ENCODE assay signal across 1 cellular context in the genomic region with DNA sequence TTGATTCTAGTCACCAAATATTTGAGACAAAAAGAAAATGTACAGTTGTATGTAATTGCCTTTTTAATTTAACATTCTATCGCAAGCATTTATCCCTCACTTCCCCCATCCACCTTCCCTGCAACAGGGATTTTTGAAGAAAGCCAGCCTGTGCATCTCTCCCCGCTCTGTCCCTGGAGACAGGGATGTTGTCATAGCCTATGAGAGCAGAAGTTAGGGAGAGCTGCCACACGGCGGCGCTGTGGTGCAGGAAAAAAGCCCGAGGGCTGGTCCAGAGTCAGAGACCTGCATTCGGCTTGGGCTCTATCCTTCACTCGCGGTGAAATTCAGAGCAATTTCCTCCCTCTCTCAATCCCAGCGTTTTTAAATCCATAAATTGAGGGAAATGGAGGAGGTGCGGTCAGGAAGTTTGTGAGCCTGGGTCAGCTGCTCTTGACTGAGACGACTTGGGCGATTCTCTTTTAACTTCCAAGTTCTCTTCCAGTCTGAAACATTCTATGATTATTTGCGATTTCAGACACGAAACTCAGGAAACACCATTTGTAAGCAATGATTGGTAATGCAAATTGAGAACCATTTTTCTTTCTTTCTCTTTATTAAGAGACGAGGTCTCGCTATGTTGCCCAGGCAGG.
A peak's percentile ranks its signal among the peaks of the same experiment; 100 is the strongest.
TF ChIP-seq lines count a peak whose summit lies in the region.

No MANE protein-coding gene starts in this region.

TF ChIP-seq in HepG2, 621 proteins besides CTCF, POLR2A, EP300 and RAD21:
- TF ChIP-seq RFXAP (CRISPR knock-in tag; IDR thresholded peaks at IDR 0.05; ENCODE audit: borderline replicate concordance) (peak; percentile 30; the same call in 1 of the 2 replicates), STAG1 (CRISPR knock-in tag; IDR thresholded peaks at IDR 0.05) (peak; percentile 90), MIXL1 (CRISPR knock-in tag; IDR thresholded peaks at IDR 0.05) (no peak), MAZ (IDR thresholded peaks at IDR 0.05; ENCODE audit: borderline replicate concordance, low read depth, low read length) (no peak), MAZ (CRISPR knock-in tag; IDR thresholded peaks at IDR 0.05; ENCODE audit: low read depth) (0 out of 2 replicates have a peak, but pooled peaks have one; percentile 42), CEBPG (CRISPR knock-in tag; IDR thresholded peaks at IDR 0.05) (peak; percentile 51; the same call in 1 of the 2 replicates), HMGA1 (CRISPR knock-in tag; conservative IDR thresholded peaks at IDR 0.05) (no peak), ZFX (CRISPR knock-in tag; IDR thresholded peaks at IDR 0.05; ENCODE audit: low read depth) (no peak), POLR2AphosphoS2 (IDR thresholded peaks at IDR 0.05; ENCODE audit: low read depth, low read length) (no peak), KDM2A (CRISPR knock-in tag; IDR thresholded peaks at IDR 0.05; ENCODE audit: borderline replicate concordance, low read depth) (peak; percentile 49; the same call in 1 of the 2 replicates), TGIF2 (CRISPR knock-in tag; IDR thresholded peaks at IDR 0.05) (0 out of 2 replicates have a peak, but pooled peaks have one; percentile 37), ZNF331 (CRISPR knock-in tag; IDR thresholded peaks at IDR 0.05) (0 out of 2 replicates have a peak, but pooled peaks have one; percentile 19), NR2F6 (IDR thresholded peaks at IDR 0.05) (no peak), NR2F6 (CRISPR knock-in tag; IDR thresholded peaks at IDR 0.05) (no peak), FOXA1 (IDR thresholded peaks at IDR 0.05) (no peak), FOXA1 (CRISPR knock-in tag; IDR thresholded peaks at IDR 0.05) (0 out of 2 replicates have a peak, but pooled peaks have one; percentile 27), ZBTB8A (CRISPR knock-in tag; IDR thresholded peaks at IDR 0.05; ENCODE audit: borderline replicate concordance, low read depth) (no peak), SMC3 (IDR thresholded peaks at IDR 0.05; ENCODE audit: low read length) (peak; percentile 94), XRCC5 (optimal IDR thresholded peaks at IDR 0.05; ENCODE audit: low read length) (peak; percentile 66), ZBTB3 (CRISPR knock-in tag; IDR thresholded peaks at IDR 0.05; ENCODE audit: borderline replicate concordance, low read depth) (no peak), ZNF605 (CRISPR knock-in tag; IDR thresholded peaks at IDR 0.05) (peak; percentile 18; the same call in 1 of the 2 replicates)
- TF ChIP-seq, protein P1, sequence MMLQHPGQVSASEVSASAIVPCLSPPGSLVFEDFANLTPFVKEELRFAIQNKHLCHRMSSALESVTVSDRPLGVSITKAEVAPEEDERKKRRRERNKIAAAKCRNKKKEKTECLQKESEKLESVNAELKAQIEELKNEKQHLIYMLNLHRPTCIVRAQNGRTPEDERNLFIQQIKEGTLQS (CRISPR knock-in tag; IDR thresholded peaks at IDR 0.05): no peak
- TF ChIP-seq, protein P2, sequence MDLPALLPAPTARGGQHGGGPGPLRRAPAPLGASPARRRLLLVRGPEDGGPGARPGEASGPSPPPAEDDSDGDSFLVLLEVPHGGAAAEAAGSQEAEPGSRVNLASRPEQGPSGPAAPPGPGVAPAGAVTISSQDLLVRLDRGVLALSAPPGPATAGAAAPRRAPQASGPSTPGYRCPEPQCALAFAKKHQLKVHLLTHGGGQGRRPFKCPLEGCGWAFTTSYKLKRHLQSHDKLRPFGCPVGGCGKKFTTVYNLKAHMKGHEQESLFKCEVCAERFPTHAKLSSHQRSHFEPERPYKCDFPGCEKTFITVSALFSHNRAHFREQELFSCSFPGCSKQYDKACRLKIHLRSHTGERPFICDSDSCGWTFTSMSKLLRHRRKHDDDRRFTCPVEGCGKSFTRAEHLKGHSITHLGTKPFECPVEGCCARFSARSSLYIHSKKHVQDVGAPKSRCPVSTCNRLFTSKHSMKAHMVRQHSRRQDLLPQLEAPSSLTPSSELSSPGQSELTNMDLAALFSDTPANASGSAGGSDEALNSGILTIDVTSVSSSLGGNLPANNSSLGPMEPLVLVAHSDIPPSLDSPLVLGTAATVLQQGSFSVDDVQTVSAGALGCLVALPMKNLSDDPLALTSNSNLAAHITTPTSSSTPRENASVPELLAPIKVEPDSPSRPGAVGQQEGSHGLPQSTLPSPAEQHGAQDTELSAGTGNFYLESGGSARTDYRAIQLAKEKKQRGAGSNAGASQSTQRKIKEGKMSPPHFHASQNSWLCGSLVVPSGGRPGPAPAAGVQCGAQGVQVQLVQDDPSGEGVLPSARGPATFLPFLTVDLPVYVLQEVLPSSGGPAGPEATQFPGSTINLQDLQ (CRISPR knock-in tag; IDR thresholded peaks at IDR 0.05): no peak
- TF ChIP-seq, protein P3, sequence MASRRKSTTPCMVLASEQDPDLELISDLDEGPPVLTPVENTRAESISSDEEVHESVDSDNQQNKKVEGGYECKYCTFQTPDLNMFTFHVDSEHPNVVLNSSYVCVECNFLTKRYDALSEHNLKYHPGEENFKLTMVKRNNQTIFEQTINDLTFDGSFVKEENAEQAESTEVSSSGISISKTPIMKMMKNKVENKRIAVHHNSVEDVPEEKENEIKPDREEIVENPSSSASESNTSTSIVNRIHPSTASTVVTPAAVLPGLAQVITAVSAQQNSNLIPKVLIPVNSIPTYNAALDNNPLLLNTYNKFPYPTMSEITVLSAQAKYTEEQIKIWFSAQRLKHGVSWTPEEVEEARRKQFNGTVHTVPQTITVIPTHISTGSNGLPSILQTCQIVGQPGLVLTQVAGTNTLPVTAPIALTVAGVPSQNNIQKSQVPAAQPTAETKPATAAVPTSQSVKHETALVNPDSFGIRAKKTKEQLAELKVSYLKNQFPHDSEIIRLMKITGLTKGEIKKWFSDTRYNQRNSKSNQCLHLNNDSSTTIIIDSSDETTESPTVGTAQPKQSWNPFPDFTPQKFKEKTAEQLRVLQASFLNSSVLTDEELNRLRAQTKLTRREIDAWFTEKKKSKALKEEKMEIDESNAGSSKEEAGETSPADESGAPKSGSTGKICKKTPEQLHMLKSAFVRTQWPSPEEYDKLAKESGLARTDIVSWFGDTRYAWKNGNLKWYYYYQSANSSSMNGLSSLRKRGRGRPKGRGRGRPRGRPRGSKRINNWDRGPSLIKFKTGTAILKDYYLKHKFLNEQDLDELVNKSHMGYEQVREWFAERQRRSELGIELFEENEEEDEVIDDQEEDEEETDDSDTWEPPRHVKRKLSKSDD (CRISPR knock-in tag; IDR thresholded peaks at IDR 0.05; ENCODE audit: low read depth): no peak
- TF ChIP-seq, protein P4, sequence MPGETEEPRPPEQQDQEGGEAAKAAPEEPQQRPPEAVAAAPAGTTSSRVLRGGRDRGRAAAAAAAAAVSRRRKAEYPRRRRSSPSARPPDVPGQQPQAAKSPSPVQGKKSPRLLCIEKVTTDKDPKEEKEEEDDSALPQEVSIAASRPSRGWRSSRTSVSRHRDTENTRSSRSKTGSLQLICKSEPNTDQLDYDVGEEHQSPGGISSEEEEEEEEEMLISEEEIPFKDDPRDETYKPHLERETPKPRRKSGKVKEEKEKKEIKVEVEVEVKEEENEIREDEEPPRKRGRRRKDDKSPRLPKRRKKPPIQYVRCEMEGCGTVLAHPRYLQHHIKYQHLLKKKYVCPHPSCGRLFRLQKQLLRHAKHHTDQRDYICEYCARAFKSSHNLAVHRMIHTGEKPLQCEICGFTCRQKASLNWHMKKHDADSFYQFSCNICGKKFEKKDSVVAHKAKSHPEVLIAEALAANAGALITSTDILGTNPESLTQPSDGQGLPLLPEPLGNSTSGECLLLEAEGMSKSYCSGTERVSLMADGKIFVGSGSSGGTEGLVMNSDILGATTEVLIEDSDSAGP (CRISPR knock-in tag; IDR thresholded peaks at IDR 0.05; ENCODE audit: borderline replicate concordance): 0 out of 2 replicates have a peak, but pooled peaks have one; percentile 20
